Comparison of ENCODE assay signal across 9 cellular contexts in the genomic region with DNA sequence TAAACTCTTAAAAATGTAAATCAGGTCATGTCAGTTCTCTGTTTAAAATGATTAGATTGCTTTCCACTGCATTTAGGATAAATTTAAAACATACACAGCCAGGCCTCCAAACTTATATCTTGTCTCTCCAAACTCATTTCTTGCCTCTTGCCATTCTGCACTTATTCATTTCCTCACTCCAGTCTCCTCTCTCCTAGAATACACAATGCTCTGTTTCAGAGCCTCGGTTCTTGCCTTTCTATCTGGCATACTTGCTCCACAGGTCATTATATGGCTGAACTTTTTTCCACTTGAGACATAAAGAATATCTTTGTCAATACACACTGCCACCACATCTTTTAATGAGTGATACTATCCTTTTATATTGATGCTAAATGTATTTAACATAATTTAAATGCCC.
"Had no signal": no experiment of that assay in that cellular context is flagged by ENCODE, and none has a peak within 500 bp of the region (broad histone marks: within the 10 kb centered on the region; RNA-seq: fewer than 3 reads in every experiment).

No MANE protein-coding gene starts in this region.

- H3K27me3 Mint-ChIP-seq: IgD-negative memory B cell had no signal

- H3K27ac Mint-ChIP-seq: GM23338, HFFc6 had no signal

- DNase-seq: H7, HFFc6, KBM-7 had no signal

- H3K4me1 Mint-ChIP-seq: IgD-negative memory B cell had no signal

- H3K4me1 ChIP-seq: HAP-1 had no signal

- ATAC-seq: GM23338, HCT116, HepG2 had no signal

- H3K27ac ChIP-seq: HL-60 had no signal

- H3K4me3 ChIP-seq: GM23338, HAP-1 had no signal

- H3K9me3 Mint-ChIP-seq: GM23338, HFFc6, IgD-negative memory B cell had no signal

- H3K36me3 ChIP-seq: HAP-1 had no signal

- H3K9me3 ChIP-seq: HAP-1 had no signal

- FAIRE-seq: HepG2 had no signal

- H3K4me3 Mint-ChIP-seq: GM23338, HFFc6 had no signal

- H3K4me2 ChIP-seq: GM23338 had no signal

- H3K36me3 Mint-ChIP-seq: IgD-negative memory B cell had no signal
